In genomic region chr7:77352688-77353406, GRCh38 we compare ENCODE assay signal across 15 cellular contexts.
DNase-seq lines count a peak whose midpoint lies in the region; ATAC-seq, FAIRE-seq and TF ChIP-seq lines count a peak whose summit lies in the region.
"Had no signal": no experiment of that assay in that cellular context is flagged by ENCODE, and none has a peak within 500 bp of the region (broad histone marks: within the 10 kb centered on the region; RNA-seq: fewer than 3 reads in every experiment).

No MANE protein-coding gene starts in this region.

- no peak overlapping the region for H4K8ac ChIP-seq in neuronal stem cell (ENCODE audit: low read depth, low read length)

- no peak overlapping the region for H3K23ac ChIP-seq in neuronal stem cell (ENCODE audit: low read depth, low read length, poor library complexity)

- POLR2A ChIA-PET in T-cell (lab: Charles Lee) = no interaction called here

- peaks cover 1% of the 10 kb centered on the region for H3K79me1 ChIP-seq in neuronal stem cell (ENCODE audit: low read depth, low read length)

- H4K91ac ChIP-seq in neuronal stem cell (ENCODE audit: low read depth, low read length, poor library complexity) = no peak overlapping the region

- H3K4me3 ChIP-seq in CD4-positive, CD25-positive, alpha-beta regulatory T cell (ENCODE audit: low read depth, low read length) = peak overlapping the region; percentile 59
- H3K4me3 ChIP-seq in neuronal stem cell (ENCODE audit: low read length in 2 of 2) (no peak overlapping the region), BE2C (ENCODE audit: low read depth, low read length) (no peak overlapping the region)
- H3K4me3 ChIP-seq: left lung, neural progenitor cell had no signal

- no peak overlapping the region for H2BK15ac ChIP-seq in neuronal stem cell (ENCODE audit: low read length)

- peak; percentile 38 for FAIRE-seq in GM18507 (lab: Jason Lieb, UNC)

- no peak overlapping the region for H2BK12ac ChIP-seq in neuronal stem cell (ENCODE audit: low read length)

- no peak overlapping the region for H3K4ac ChIP-seq in neuronal stem cell (ENCODE audit: low read length)

- no peak overlapping the region for H2AK5ac ChIP-seq in neuronal stem cell (ENCODE audit: low read depth, low read length)

- TF ChIP-seq CTCF in BE2C (IDR thresholded peaks at IDR 0.05; ENCODE audit: low read depth, low read length) = no peak

- no peak overlapping the region for H3K9ac ChIP-seq in neuronal stem cell (ENCODE audit: low read depth, low read length, poor library complexity)
- H3K9ac ChIP-seq: neural progenitor cell had no signal

- DNase-seq in CD4-positive, CD25-positive, alpha-beta regulatory T cell = no peak
- DNase-seq in GM18507 (ENCODE audit: extremely low spot score, insufficient read length, low read depth) (no peak), T-cell (no peak), immature natural killer cell (peak; percentile 45 to 59 (median 55)), neuronal stem cell (ENCODE audit: low spot score) (no peak), BE2C (no peak)
- DNase-seq: activated gamma-delta T cell treated with Interleukin-2 at 50 U/mL for 16 hours, C1 segment of cervical spinal cord, GOT3, left lung had no signal

- H3K14ac ChIP-seq in neuronal stem cell (ENCODE audit: low read length) = no peak overlapping the region

- H3K27me3 ChIP-seq in CD4-positive, CD25-positive, alpha-beta regulatory T cell (ENCODE audit: control insufficient read depth, insufficient read depth, low read length) = no peaks in the 10 kb centered on the region
- H3K27me3 ChIP-seq in neuronal stem cell (ENCODE audit: control insufficient read depth in 3 of 3, insufficient read depth in 3 of 3, low read depth in 1 of 3, low read length in 3 of 3) = no peaks in the 10 kb centered on the region
- peaks cover 11% of the 10 kb centered on the region for H3K27me3 ChIP-seq in BE2C
- H3K27me3 ChIP-seq: left lung, neural progenitor cell had no signal

- H3K9me3 Mint-ChIP-seq in CD4-positive, CD25-positive, alpha-beta regulatory T cell = no peaks in the 10 kb centered on the region
- H3K9me3 Mint-ChIP-seq in T-cell (no peaks in the 10 kb centered on the region), immature natural killer cell (peaks cover 0 to 1% (median 0%) of the 10 kb centered on the region in 6 donors)
- H3K9me3 Mint-ChIP-seq: neural progenitor cell, WTC11 had no signal

- WGBS in neuronal stem cell (ENCODE audit: extremely low coverage in 2 of 2, insufficient read length in 2 of 2, insufficient replicate concordance in 1 of 2), 2 donors = no CpG with 5 or more reads among the region's 4 CpGs

- H2BK5ac ChIP-seq in neuronal stem cell (ENCODE audit: low read length) = no peak overlapping the region

- peaks cover 49% of the 10 kb centered on the region for H3K4me1 ChIP-seq in CD4-positive, CD25-positive, alpha-beta regulatory T cell (ENCODE audit: control insufficient read depth, insufficient read depth, low read length, poor library complexity, severe bottlenecking)
- H3K4me1 ChIP-seq in neuronal stem cell (ENCODE audit: control insufficient read depth in 2 of 2, insufficient read depth in 1 of 2, low read depth in 1 of 2, low read length in 2 of 2) (peaks cover 10 to 18% of the 10 kb centered on the region in 2 donors), BE2C (no peaks in the 10 kb centered on the region)

- peaks cover 5% of the 10 kb centered on the region for H3K27me3 Mint-ChIP-seq in CD4-positive, CD25-positive, alpha-beta regulatory T cell
- H3K27me3 Mint-ChIP-seq in T-cell = no peaks in the 10 kb centered on the region
- H3K27me3 Mint-ChIP-seq in immature natural killer cell (ENCODE audit: low read depth in 3 of 3) = peaks cover 4 to 15% (median 10%) of the 10 kb centered on the region in 3 donors

- no peak overlapping the region for H2BK120ac ChIP-seq in neuronal stem cell (ENCODE audit: low read depth, low read length)

- H3K27ac ChIP-seq in CD4-positive, CD25-positive, alpha-beta regulatory T cell (ENCODE audit: insufficient read depth, low read length, poor library complexity, severe bottlenecking) = no peak overlapping the region
- H3K27ac ChIP-seq in neuronal stem cell (replicated peaks; ENCODE audit: low read length) = no peak overlapping the region
- H3K27ac ChIP-seq: epithelial cell of prostate, neural progenitor cell had no signal

- peak overlapping the region; percentile 77 to 89 (median 79) for H3K27ac Mint-ChIP-seq in CD4-positive, CD25-positive, alpha-beta regulatory T cell
- H3K27ac Mint-ChIP-seq in T-cell = peak overlapping the region; percentile 92
- H3K27ac Mint-ChIP-seq in immature natural killer cell = peak overlapping the region; percentile 90 to 99 (median 97)
- H3K27ac Mint-ChIP-seq: WTC11 had no signal

- peak overlapping the region in 3 of 4 donors; percentile 13 to 67 (median 42) for H3K4me3 Mint-ChIP-seq in CD4-positive, CD25-positive, alpha-beta regulatory T cell
- peak overlapping the region in 2 of 3 donors; percentile 25 to 81 for H3K4me3 Mint-ChIP-seq in T-cell
- H3K4me3 Mint-ChIP-seq in immature natural killer cell = peak overlapping the region; percentile 74 to 85 (median 80)
- H3K4me3 Mint-ChIP-seq: neural progenitor cell, WTC11 had no signal

- no peak for ATAC-seq in CD4-positive, CD25-positive, alpha-beta regulatory T cell (ENCODE audit: low read depth in 2 of 2)
- ATAC-seq in T-cell (replicated peaks in 1 of 4) (no peak), HG03108 (IDR thresholded peaks at IDR 0.05; ENCODE audit: unreplicated experiment) (no peak), HG02678 (IDR thresholded peaks at IDR 0.05; ENCODE audit: unreplicated experiment) (no peak)
- ATAC-seq: left lung, WTC11 had no signal

- H3K36me3 ChIP-seq in CD4-positive, CD25-positive, alpha-beta regulatory T cell (ENCODE audit: control insufficient read depth, insufficient read depth, low read length) = no peaks in the 10 kb centered on the region
- H3K36me3 ChIP-seq in neuronal stem cell (replicated peaks in 1 of 2; ENCODE audit: control insufficient read depth in 2 of 2, insufficient read depth in 2 of 2, low read length in 2 of 2) (no peaks in the 10 kb centered on the region), BE2C (no peaks in the 10 kb centered on the region)
- H3K36me3 ChIP-seq: neural progenitor cell had no signal

- no peaks in the 10 kb centered on the region for H3K9me3 ChIP-seq in CD4-positive, CD25-positive, alpha-beta regulatory T cell (ENCODE audit: control insufficient read depth in 2 of 2, low read length in 2 of 2)
- no peaks in the 10 kb centered on the region for H3K9me3 ChIP-seq in neuronal stem cell (replicated peaks in 1 of 2; ENCODE audit: control insufficient read depth in 2 of 2, insufficient read depth in 1 of 2, low read depth in 1 of 2, low read length in 2 of 2)
- no peaks in the 10 kb centered on the region for H3K9me3 ChIP-seq in BE2C
- H3K9me3 ChIP-seq: left lung had no signal

- peaks cover 36 to 71% (median 53%) of the 10 kb centered on the region in 4 donors for H3K4me1 Mint-ChIP-seq in CD4-positive, CD25-positive, alpha-beta regulatory T cell
- H3K4me1 Mint-ChIP-seq in T-cell (peaks cover 66 to 78% (median 75%) of the 10 kb centered on the region in 3 donors), immature natural killer cell (peaks cover 92 to 93% of the 10 kb centered on the region in 2 donors)

- H2AFZ ChIP-seq in neuronal stem cell (ENCODE audit: low read length) = no peak overlapping the region
- H2AFZ ChIP-seq: neural progenitor cell had no signal

- no peak overlapping the region for H3K18ac ChIP-seq in neuronal stem cell (ENCODE audit: low read length)

- CTCF ChIA-PET in T-cell (lab: Charles Lee) = interaction anchor here (0.6 to 1.4 kb wide), 2 partner anchors 21 to 184 kb away, joined by 5 to 6 read pairs; no protein-coding TSS in a partner anchor

- peaks cover 6% of the 10 kb centered on the region for H3K36me3 Mint-ChIP-seq in CD4-positive, CD25-positive, alpha-beta regulatory T cell
- H3K36me3 Mint-ChIP-seq in T-cell = no peaks in the 10 kb centered on the region
- H3K36me3 Mint-ChIP-seq in immature natural killer cell = peaks cover 44 to 59% (median 58%) of the 10 kb centered on the region in 3 donors
- H3K36me3 Mint-ChIP-seq: neural progenitor cell, WTC11 had no signal

- no peak overlapping the region for H3K4me2 ChIP-seq in neuronal stem cell (ENCODE audit: insufficient read depth, low read length, poor library complexity, severe bottlenecking)
- H3K4me2 ChIP-seq: neural progenitor cell had no signal

Comparison
In these comparisons a context has a peak if more than half of its experiments do, and no peak if none do; other contexts are left out.
1. DNase-seq: peak in immature natural killer cell (3 of 3); none in CD4-positive, CD25-positive, alpha-beta regulatory T cell (0 of 3), GM18507 (single experiment), T-cell (0 of 34), neuronal stem cell (single experiment) and BE2C (single experiment).
2. Peak in every context shown above with its lines, with median percentiles within 50 percentile points of each other: H3K27ac Mint-ChIP-seq and H3K4me3 Mint-ChIP-seq.